3 cellular contexts compared by ENCODE assay signal in the genomic region with DNA sequence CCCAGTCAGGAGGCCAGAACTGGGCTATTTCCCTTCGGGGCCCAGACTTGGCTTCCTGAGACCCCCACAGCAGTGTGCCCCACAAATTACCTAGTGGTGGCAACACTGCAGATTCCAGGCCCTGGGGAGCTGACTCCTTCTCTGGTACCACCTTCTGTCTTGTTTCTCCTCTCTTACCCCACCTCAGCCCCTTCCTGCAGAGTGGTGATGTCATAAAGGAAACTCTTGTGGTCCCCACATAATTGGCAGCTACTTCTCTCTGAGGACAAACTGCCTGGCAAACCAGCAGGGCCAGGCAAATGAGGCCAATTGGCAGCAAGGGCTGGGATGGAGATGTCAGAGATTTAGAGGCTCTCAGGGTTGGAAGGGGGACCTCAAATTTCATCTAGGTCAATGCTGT. TPM values are rescaled to one million over a fixed set of nuclear protein-coding genes. Genes with fewer than 3 reads are reported as not detected.
"Had no signal": no experiment of that assay in that cellular context is flagged by ENCODE, and none has a peak within 500 bp of the region (broad histone marks: within the 10 kb centered on the region; RNA-seq: fewer than 3 reads in every experiment).

No MANE protein-coding gene starts in this region.

RNA-seq across cellular contexts. Expression of a gene that starts 44.6 kb away (rescaled TPM):
- total RNA-seq: activated CD4-positive, alpha-beta memory T cell treated with anti-CD3 and anti-CD28 coated beads for 36 hours; epithelial cell of proximal tubule; esophagus mucosa had no signal
